Comparison of ENCODE assay signal across 8 cellular contexts in the genomic region with DNA sequence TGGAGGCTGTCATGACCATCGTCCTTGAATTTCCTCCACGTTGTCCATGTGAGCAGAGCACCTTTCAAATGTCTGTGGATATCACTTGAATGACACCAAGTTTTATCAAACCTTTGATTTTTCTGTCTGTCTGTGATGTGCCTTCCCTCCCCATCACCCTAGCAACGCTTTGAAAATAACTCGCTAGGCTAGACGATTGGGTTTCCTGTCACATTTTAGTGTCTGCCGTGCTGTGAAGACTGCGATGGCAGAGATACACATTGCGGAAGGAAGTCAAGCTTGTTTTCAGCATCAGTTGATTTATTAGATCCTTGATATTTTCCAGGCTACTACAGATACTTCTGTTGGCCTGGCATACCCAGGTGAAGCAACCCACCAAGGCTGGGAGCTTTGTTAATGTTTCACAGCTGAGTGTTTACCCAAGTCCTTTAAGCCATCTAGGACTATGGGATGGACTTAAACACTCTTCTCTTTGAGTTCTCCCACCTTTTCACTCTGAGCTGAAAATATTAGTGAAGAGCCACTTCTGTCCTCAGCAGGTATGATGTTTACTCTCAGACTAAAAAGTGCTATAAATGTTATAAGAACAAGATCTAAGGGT.
DNase-seq lines count a peak whose midpoint lies in the region; ATAC-seq, FAIRE-seq and TF ChIP-seq lines count a peak whose summit lies in the region.

No MANE protein-coding gene starts in this region.

- no peak for TF ChIP-seq POLR2A in GM12892 (IDR thresholded peaks at IDR 0.05; ENCODE audit: low read depth, low read length)

- intact Hi-C loops in ascending aorta (cut with DNase I): no loop called here

- H3K27me3 ChIP-seq in ascending aorta: no peaks in the 10 kb centered on the region

- no peak for TF ChIP-seq CTCF in ascending aorta (IDR thresholded peaks at IDR 0.05)

- peaks cover 18% of the 10 kb centered on the region for H3K36me3 Mint-ChIP-seq in activated T-cell treated with anti-CD3 and anti-CD28 coated beads, Interleukin-2, amount 50 U/mL, for 24 hours (ENCODE audit: low read depth)
- peaks cover 12% of the 10 kb centered on the region for H3K36me3 Mint-ChIP-seq in natural killer cell treated with Interleukin-12 subunit alpha and Interleukin-12 subunit beta and Interleukin-15 and Interleukin-18, amount 100 ng/mL, for 72 hours

- no peaks in the 10 kb centered on the region for H3K4me1 ChIP-seq in ascending aorta

- H3K4me3 Mint-ChIP-seq in activated T-cell treated with anti-CD3 and anti-CD28 coated beads, Interleukin-2, amount 50 U/mL, for 24 hours: peak overlapping the region; percentile 74
- peak overlapping the region; percentile 79 for H3K4me3 Mint-ChIP-seq in natural killer cell treated with Interleukin-12 subunit alpha and Interleukin-12 subunit beta and Interleukin-15 and Interleukin-18, amount 100 ng/mL, for 72 hours

- peak; percentile 83 to 85 for ATAC-seq in natural killer cell treated with Interleukin-12 subunit alpha and Interleukin-12 subunit beta and Interleukin-15 and Interleukin-18, amount 100 ng/mL, for 72 hours
- ATAC-seq in HG03439 (IDR thresholded peaks at IDR 0.05; ENCODE audit: unreplicated experiment) (no peak), HG02870 (IDR thresholded peaks at IDR 0.05; ENCODE audit: unreplicated experiment) (no peak)

- H3K36me3 ChIP-seq in ascending aorta: no peaks in the 10 kb centered on the region

- H3K27me3 Mint-ChIP-seq in activated T-cell treated with anti-CD3 and anti-CD28 coated beads, Interleukin-2, amount 50 U/mL, for 24 hours: no peaks in the 10 kb centered on the region
- peaks cover 0 to under 1% of the 10 kb centered on the region in 2 donors for H3K27me3 Mint-ChIP-seq in natural killer cell treated with Interleukin-12 subunit alpha and Interleukin-12 subunit beta and Interleukin-15 and Interleukin-18, amount 100 ng/mL, for 72 hours

- peaks cover 86% of the 10 kb centered on the region for H3K4me1 Mint-ChIP-seq in activated T-cell treated with anti-CD3 and anti-CD28 coated beads, Interleukin-2, amount 50 U/mL, for 24 hours (ENCODE audit: low read depth)
- H3K4me1 Mint-ChIP-seq in natural killer cell treated with Interleukin-12 subunit alpha and Interleukin-12 subunit beta and Interleukin-15 and Interleukin-18, amount 100 ng/mL, for 72 hours (ENCODE audit: low read depth in 2 of 2): peaks cover 72 to 83% of the 10 kb centered on the region in 2 donors

- H3K9me3 Mint-ChIP-seq in activated T-cell treated with anti-CD3 and anti-CD28 coated beads, Interleukin-2, amount 50 U/mL, for 24 hours: peaks cover 9% of the 10 kb centered on the region
- peaks cover 9% of the 10 kb centered on the region for H3K9me3 Mint-ChIP-seq in natural killer cell treated with Interleukin-12 subunit alpha and Interleukin-12 subunit beta and Interleukin-15 and Interleukin-18, amount 100 ng/mL, for 72 hours

- no peak for DNase-seq in GM12892 (ENCODE audit: insufficient read length)
- peak; percentile 66 for DNase-seq in NCI-H128 (lab: John Stamatoyannopoulos, UW; ENCODE audit: unreplicated experiment)
- peak; percentile 52 for DNase-seq in activated T-cell treated with anti-CD3 and anti-CD28 coated beads, Interleukin-2, amount 50 U/mL, for 24 hours
- DNase-seq in natural killer cell treated with Interleukin-12 subunit alpha and Interleukin-12 subunit beta and Interleukin-15 and Interleukin-18, amount 100 ng/mL, for 72 hours (ENCODE audit: low spot score): peak; percentile 72
- no peak for DNase-seq in ascending aorta (ENCODE audit: low spot score in 2 of 2)
- no peak for DNase-seq in COR-L47 (lab: John Stamatoyannopoulos, UW)

- H3K4me3 ChIP-seq in ascending aorta: no peak overlapping the region

- peak; percentile 94 for FAIRE-seq in GM12892 (lab: Jason Lieb, UNC)

- H3K27ac ChIP-seq in ascending aorta: no peak overlapping the region

- H3K9me3 ChIP-seq in ascending aorta: no peaks in the 10 kb centered on the region

- peak overlapping the region; percentile 93 for H3K27ac Mint-ChIP-seq in activated T-cell treated with anti-CD3 and anti-CD28 coated beads, Interleukin-2, amount 50 U/mL, for 24 hours
- H3K27ac Mint-ChIP-seq in natural killer cell treated with Interleukin-12 subunit alpha and Interleukin-12 subunit beta and Interleukin-15 and Interleukin-18, amount 100 ng/mL, for 72 hours: peak overlapping the region; percentile 88 to 89

Comparison
In these comparisons a context has a peak if more than half of its experiments do, and no peak if none do; other contexts are left out.
1. DNase-seq: peak in NCI-H128 (single experiment), activated T-cell treated with anti-CD3 and anti-CD28 coated beads, Interleukin-2, amount 50 U/mL, for 24 hours (single experiment) and natural killer cell treated with Interleukin-12 subunit alpha and Interleukin-12 subunit beta and Interleukin-15 and Interleukin-18, amount 100 ng/mL, for 72 hours (single experiment); none in GM12892 (single experiment), ascending aorta (0 of 2) and COR-L47 (single experiment).
2. ATAC-seq: peak in natural killer cell treated with Interleukin-12 subunit alpha and Interleukin-12 subunit beta and Interleukin-15 and Interleukin-18, amount 100 ng/mL, for 72 hours (2 of 2); none in HG03439 (single experiment) and HG02870 (single experiment).